Comparison of ENCODE assay signal across 19 cellular contexts in genomic region chr11:67034350-67034749, GRCh38. TPM values are rescaled to one million over a fixed set of nuclear protein-coding genes. Genes with fewer than 3 reads are reported as not detected.
"Had no signal": no experiment of that assay in that cellular context is flagged by ENCODE, and none has a peak within 500 bp of the region (broad histone marks: within the 10 kb centered on the region; RNA-seq: fewer than 3 reads in every experiment).

No MANE protein-coding gene starts in this region.

- H3K9me3 ChIP-seq: esophagus muscularis mucosa, suprapubic skin, upper lobe of left lung had no signal

- H3K4me3 ChIP-seq: esophagus muscularis mucosa, lung, suprapubic skin, upper lobe of left lung had no signal

- ATAC-seq: left colon; natural killer cell treated with Interleukin-12 subunit alpha and Interleukin-12 subunit beta and Interleukin-15 and Interleukin-18, amount 100 ng/mL, for 72 hours; stimulated activated naive CD8-positive, alpha-beta T cell treated with anti-CD3 and anti-CD28 coated beads, Interleukin-15, Interleukin-2, amounts not matched to agents 100 U/mL and 50 U/mL, for 24 hours; T-helper 17 cell; WTC11 had no signal

- H3K36me3 Mint-ChIP-seq: activated naive CD4-positive, alpha-beta T cell treated with anti-CD3 and anti-CD28 coated beads, Interleukin-2, amount 50 U/mL, for 72 hours; brain; natural killer cell treated with Interleukin-12 subunit alpha and Interleukin-12 subunit beta and Interleukin-15 and Interleukin-18, amount 100 ng/mL, for 72 hours; WTC11 had no signal

- H3K27me3 ChIP-seq: suprapubic skin, upper lobe of left lung had no signal

- H3K4me1 ChIP-seq: upper lobe of left lung had no signal

- H3K4me3 Mint-ChIP-seq: natural killer cell treated with Interleukin-12 subunit alpha and Interleukin-12 subunit beta and Interleukin-15 and Interleukin-18, amount 100 ng/mL, for 72 hours; T-helper 17 cell; WTC11 had no signal

- H3K4me1 Mint-ChIP-seq: T-helper 17 cell had no signal

- H3K36me3 ChIP-seq: esophagus muscularis mucosa, suprapubic skin, upper lobe of left lung had no signal

- H3K27ac Mint-ChIP-seq: activated naive CD4-positive, alpha-beta T cell treated with anti-CD3 and anti-CD28 coated beads, Interleukin-2, amount 50 U/mL, for 72 hours; natural killer cell treated with Interleukin-12 subunit alpha and Interleukin-12 subunit beta and Interleukin-15 and Interleukin-18, amount 100 ng/mL, for 72 hours; T-helper 17 cell; WTC11 had no signal

- H3K27ac ChIP-seq: esophagus muscularis mucosa, foreskin keratinocyte, suprapubic skin, upper lobe of left lung had no signal

- H3K9me3 Mint-ChIP-seq: activated naive CD4-positive, alpha-beta T cell treated with anti-CD3 and anti-CD28 coated beads, Interleukin-2, amount 50 U/mL, for 72 hours; brain; natural killer cell treated with Interleukin-12 subunit alpha and Interleukin-12 subunit beta and Interleukin-15 and Interleukin-18, amount 100 ng/mL, for 72 hours; WTC11 had no signal

- DNase-seq: left colon; stimulated activated CD4-positive, alpha-beta T cell treated with anti-CD3 and anti-CD28 coated beads, Interleukin-12 subunit alpha, Interleukin-12 subunit beta, amount 100 ng/mL, for 4 hours; stimulated activated CD8-positive, alpha-beta memory T cell treated with anti-CD3 and anti-CD28 coated beads, Interleukin-4, amount 100 ng/mL, for 48 hours; stimulated activated naive CD8-positive, alpha-beta T cell treated with anti-CD3 and anti-CD28 coated beads, Interleukin-15, Interleukin-2, amounts not matched to agents 100 U/mL and 50 U/mL, for 24 hours; T-helper 17 cell; upper lobe of left lung had no signal

RNA-seq across cellular contexts. Expression of gene SYT12, which starts 11.4 kb away (rescaled TPM):
- total RNA-seq: pulmonary artery endothelial cell, T-helper 17 cell had no signal

RNA-seq across cellular contexts. Expression of gene RHOD, which starts 22.3 kb away (rescaled TPM):
- total RNA-seq: natural killer cell treated with Interleukin-12 subunit alpha and Interleukin-12 subunit beta and Interleukin-15 and Interleukin-18, amount 100 ng/mL, for 72 hours; occipital lobe; T-helper 17 cell had no signal

RNA-seq across cellular contexts. Expression of gene C11orf86, which starts 59.2 kb away (rescaled TPM):
- total RNA-seq: activated naive CD4-positive, alpha-beta T cell treated with anti-CD3 and anti-CD28 coated beads, Interleukin-2, amount 50 U/mL, for 72 hours; cerebellum; esophagus muscularis mucosa; foreskin keratinocyte; lung; mucosa of gallbladder; natural killer cell treated with Interleukin-12 subunit alpha and Interleukin-12 subunit beta and Interleukin-15 and Interleukin-18, amount 100 ng/mL, for 72 hours; occipital lobe; pulmonary artery endothelial cell; sciatic nerve; suprapubic skin; T-helper 17 cell; upper lobe of left lung had no signal
